Comparison of ENCODE assay signal across 2 cellular contexts in the genomic region with DNA sequence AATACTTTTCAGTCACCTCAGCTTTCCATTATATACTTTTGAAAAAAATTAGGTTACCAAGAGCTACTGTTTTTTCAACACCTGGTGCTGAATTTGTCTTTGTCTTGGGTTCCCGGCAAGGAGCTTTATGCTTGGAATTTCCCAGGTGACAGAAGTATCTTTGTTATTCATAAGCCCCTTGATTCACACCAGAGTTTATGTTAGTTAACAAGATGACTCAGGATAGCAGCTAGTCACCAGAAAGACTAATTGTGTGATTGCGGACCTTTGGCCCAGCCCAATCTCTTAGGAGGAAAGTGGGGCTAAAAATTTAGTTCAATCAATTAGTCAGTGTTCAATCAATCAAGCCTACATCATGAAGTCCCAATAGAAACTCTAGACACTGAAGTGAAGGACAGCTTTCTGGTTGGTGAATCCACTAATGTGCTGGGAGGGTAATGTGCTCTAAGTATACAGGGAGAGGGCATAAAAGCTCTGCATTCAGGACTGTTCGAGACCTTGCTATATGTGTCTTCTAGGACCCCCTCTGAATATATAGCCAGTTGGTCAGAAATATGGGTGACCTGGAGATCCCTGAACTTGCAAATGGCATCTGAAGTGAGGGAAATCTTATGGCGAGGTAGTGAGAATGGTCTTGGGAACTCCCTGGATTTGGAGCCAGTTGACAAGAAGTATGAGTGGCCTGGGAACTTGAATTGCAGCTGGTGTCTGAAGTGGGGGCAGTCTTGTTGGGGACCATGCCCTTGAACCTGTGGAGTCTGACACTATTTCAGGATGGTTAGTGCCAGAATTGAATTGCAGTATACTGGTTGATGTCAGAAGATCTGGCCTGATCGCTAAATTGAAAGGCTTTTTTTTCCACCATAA.
TF ChIP-seq lines count a peak whose summit lies in the region.

No MANE protein-coding gene starts in this region.

TF ChIP-seq in GM12878, 131 proteins besides CTCF, POLR2A, EP300 and RAD21:
- TF ChIP-seq NR2C2 (IDR thresholded peaks at IDR 0.05; ENCODE audit: borderline replicate concordance, control insufficient read depth, insufficient read length, low read depth) (no peak), SUZ12 (IDR thresholded peaks at IDR 0.05; ENCODE audit: unreplicated experiment) (no peak), CEBPB (IDR thresholded peaks at IDR 0.05; ENCODE audit: borderline replicate concordance in 1 of 2, low read depth in 2 of 2, low read length in 2 of 2) (no peak), JUNB (IDR thresholded peaks at IDR 0.05) (0 out of 2 replicates have a peak, but pooled peaks have one; percentile 6), SIN3A (IDR thresholded peaks at IDR 0.05; ENCODE audit: low read depth, low read length) (no peak), TBL1XR1 (IDR thresholded peaks at IDR 0.05; ENCODE audit: low read depth, low read length) (no peak), TCF3 (IDR thresholded peaks at IDR 0.05; ENCODE audit: borderline replicate concordance, insufficient read depth, low read depth, low read length) (no peak), ZBTB11 (CRISPR knock-in tag; IDR thresholded peaks at IDR 0.05) (no peak), BACH1 (IDR thresholded peaks at IDR 0.05; ENCODE audit: borderline replicate concordance) (no peak), SMC3 (IDR thresholded peaks at IDR 0.05; ENCODE audit: borderline replicate concordance, low read length) (no peak), TARDBP (IDR thresholded peaks at IDR 0.05; ENCODE audit: borderline replicate concordance) (no peak), GATAD2B (conservative IDR thresholded peaks at IDR 0.05; ENCODE audit: low read depth) (no peak), EZH2 (IDR thresholded peaks at IDR 0.05; ENCODE audit: borderline replicate concordance, control insufficient read depth, low read depth, low read length) (no peak), SMAD1 (IDR thresholded peaks at IDR 0.05; ENCODE audit: low read depth, partially characterized antibody) (no peak), POU2F2 (IDR thresholded peaks at IDR 0.05; ENCODE audit: borderline replicate concordance, low read depth, low read length) (no peak), SREBF2 (IDR thresholded peaks at IDR 0.05; ENCODE audit: low read length) (no peak), ZNF24 (IDR thresholded peaks at IDR 0.05) (no peak), PKNOX1 (IDR thresholded peaks at IDR 0.05) (peak; percentile 53; the same call in 1 of the 2 replicates), RUNX3 (IDR thresholded peaks at IDR 0.05; ENCODE audit: low read length) (no peak), MTA2 (IDR thresholded peaks at IDR 0.05; ENCODE audit: low read depth) (0 out of 2 replicates have a peak, but pooled peaks have one; percentile 16), SREBF1 (IDR thresholded peaks at IDR 0.05; ENCODE audit: low read length) (no peak), NR2F1 (conservative IDR thresholded peaks at IDR 0.05) (no peak; the same call in 1 of the 2 replicates)
- TF ChIP-seq, protein P1, sequence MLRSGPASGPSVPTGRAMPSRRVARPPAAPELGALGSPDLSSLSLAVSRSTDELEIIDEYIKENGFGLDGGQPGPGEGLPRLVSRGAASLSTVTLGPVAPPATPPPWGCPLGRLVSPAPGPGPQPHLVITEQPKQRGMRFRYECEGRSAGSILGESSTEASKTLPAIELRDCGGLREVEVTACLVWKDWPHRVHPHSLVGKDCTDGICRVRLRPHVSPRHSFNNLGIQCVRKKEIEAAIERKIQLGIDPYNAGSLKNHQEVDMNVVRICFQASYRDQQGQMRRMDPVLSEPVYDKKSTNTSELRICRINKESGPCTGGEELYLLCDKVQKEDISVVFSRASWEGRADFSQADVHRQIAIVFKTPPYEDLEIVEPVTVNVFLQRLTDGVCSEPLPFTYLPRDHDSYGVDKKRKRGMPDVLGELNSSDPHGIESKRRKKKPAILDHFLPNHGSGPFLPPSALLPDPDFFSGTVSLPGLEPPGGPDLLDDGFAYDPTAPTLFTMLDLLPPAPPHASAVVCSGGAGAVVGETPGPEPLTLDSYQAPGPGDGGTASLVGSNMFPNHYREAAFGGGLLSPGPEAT (IDR thresholded peaks at IDR 0.05; ENCODE audit: low read depth), result no peak
- TF ChIP-seq, protein P2, sequence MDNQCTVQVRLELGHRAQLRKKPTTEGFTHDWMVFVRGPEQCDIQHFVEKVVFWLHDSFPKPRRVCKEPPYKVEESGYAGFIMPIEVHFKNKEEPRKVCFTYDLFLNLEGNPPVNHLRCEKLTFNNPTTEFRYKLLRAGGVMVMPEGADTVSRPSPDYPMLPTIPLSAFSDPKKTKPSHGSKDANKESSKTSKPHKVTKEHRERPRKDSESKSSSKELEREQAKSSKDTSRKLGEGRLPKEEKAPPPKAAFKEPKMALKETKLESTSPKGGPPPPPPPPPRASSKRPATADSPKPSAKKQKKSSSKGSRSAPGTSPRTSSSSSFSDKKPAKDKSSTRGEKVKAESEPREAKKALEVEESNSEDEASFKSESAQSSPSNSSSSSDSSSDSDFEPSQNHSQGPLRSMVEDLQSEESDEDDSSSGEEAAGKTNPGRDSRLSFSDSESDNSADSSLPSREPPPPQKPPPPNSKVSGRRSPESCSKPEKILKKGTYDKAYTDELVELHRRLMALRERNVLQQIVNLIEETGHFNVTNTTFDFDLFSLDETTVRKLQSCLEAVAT (IDR thresholded peaks at IDR 0.05), result no peak

TF ChIP-seq in HepG2, 621 proteins besides CTCF, POLR2A, EP300 and RAD21:
- TF ChIP-seq NR2C2 (CRISPR knock-in tag; IDR thresholded peaks at IDR 0.05; ENCODE audit: borderline replicate concordance), result no peak
- TF ChIP-seq JUND (CRISPR knock-in tag; IDR thresholded peaks at IDR 0.05), result no peak
- TF ChIP-seq IRF9 (CRISPR knock-in tag; IDR thresholded peaks at IDR 0.05; ENCODE audit: borderline replicate concordance), result no peak
- TF ChIP-seq, protein P3, sequence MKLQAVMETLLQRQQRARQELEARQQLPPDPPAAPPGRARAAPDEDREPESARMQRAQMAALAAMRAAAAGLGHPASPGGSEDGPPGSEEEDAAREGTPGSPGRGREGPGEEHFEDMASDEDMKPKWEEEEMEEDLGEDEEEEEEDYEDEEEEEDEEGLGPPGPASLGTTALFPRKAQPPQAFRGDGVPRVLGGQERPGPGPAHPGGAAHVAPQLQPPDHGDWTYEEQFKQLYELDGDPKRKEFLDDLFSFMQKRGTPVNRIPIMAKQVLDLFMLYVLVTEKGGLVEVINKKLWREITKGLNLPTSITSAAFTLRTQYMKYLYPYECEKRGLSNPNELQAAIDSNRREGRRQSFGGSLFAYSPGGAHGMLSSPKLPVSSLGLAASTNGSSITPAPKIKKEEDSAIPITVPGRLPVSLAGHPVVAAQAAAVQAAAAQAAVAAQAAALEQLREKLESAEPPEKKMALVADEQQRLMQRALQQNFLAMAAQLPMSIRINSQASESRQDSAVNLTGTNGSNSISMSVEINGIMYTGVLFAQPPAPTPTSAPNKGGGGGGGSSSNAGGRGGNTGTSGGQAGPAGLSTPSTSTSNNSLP (IDR thresholded peaks at IDR 0.05; ENCODE audit: low read depth, low read length), result no peak
- TF ChIP-seq SALL2 (CRISPR knock-in tag; IDR thresholded peaks at IDR 0.05), result no peak
- TF ChIP-seq ZBTB2 (CRISPR knock-in tag; IDR thresholded peaks at IDR 0.05; ENCODE audit: low read depth), result no peak
- TF ChIP-seq DPF2 (CRISPR knock-in tag; IDR thresholded peaks at IDR 0.05; ENCODE audit: borderline replicate concordance, low read depth), result no peak
- TF ChIP-seq HOXA9 (CRISPR knock-in tag; IDR thresholded peaks at IDR 0.05; ENCODE audit: borderline replicate concordance), result no peak
- TF ChIP-seq, protein P4, sequence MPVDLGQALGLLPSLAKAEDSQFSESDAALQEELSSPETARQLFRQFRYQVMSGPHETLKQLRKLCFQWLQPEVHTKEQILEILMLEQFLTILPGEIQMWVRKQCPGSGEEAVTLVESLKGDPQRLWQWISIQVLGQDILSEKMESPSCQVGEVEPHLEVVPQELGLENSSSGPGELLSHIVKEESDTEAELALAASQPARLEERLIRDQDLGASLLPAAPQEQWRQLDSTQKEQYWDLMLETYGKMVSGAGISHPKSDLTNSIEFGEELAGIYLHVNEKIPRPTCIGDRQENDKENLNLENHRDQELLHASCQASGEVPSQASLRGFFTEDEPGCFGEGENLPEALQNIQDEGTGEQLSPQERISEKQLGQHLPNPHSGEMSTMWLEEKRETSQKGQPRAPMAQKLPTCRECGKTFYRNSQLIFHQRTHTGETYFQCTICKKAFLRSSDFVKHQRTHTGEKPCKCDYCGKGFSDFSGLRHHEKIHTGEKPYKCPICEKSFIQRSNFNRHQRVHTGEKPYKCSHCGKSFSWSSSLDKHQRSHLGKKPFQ (CRISPR knock-in tag; IDR thresholded peaks at IDR 0.05; ENCODE audit: insufficient replicate concordance), result no peak
- no peak for TF ChIP-seq KMT2B (CRISPR knock-in tag; IDR thresholded peaks at IDR 0.05)
- no peak for TF ChIP-seq ZSCAN5A (CRISPR knock-in tag; IDR thresholded peaks at IDR 0.05; ENCODE audit: borderline replicate concordance)
- TF ChIP-seq ZNF83 (CRISPR knock-in tag; IDR thresholded peaks at IDR 0.05; ENCODE audit: borderline replicate concordance), result no peak
- no peak for TF ChIP-seq SNRNP70 (IDR thresholded peaks at IDR 0.05; ENCODE audit: low read depth, low read length)
- TF ChIP-seq, protein P5, sequence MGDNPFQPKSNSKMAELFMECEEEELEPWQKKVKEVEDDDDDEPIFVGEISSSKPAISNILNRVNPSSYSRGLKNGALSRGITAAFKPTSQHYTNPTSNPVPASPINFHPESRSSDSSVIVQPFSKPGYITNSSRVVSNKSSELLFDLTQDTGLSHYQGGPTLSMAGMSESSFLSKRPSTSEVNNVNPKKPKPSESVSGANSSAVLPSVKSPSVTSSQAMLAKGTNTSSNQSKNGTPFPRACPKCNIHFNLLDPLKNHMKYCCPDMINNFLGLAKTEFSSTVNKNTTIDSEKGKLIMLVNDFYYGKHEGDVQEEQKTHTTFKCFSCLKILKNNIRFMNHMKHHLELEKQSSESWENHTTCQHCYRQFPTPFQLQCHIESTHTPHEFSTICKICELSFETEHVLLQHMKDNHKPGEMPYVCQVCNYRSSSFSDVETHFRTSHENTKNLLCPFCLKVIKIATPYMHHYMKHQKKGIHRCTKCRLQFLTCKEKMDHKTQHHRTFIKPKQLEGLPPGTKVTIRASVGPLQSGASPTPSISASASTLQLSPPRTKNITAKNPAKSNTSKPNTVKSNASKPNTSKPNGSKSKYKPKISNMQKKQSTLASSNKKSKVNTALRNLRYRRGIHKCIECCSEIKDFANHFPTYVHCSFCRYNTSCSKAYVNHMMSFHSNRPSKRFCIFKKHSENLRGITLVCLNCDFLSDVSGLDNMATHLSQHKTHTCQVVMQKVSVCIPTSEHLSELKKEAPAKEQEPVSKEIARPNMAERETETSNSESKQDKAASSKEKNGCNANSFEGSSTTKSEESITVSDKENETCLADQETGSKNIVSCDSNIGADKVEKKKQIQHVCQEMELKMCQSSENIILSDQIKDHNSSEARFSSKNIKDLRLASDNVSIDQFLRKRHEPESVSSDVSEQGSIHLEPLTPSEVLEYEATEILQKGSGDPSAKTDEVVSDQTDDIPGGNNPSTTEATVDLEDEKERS (CRISPR knock-in tag; IDR thresholded peaks at IDR 0.05), result no peak
